In genomic region chr5:151270599-151270998, GRCh38 we compare ENCODE assay signal across 8 cellular contexts. TPM values are rescaled to one million over a fixed set of nuclear protein-coding genes. Genes with fewer than 3 reads are reported as not detected.
DNase-seq lines count a peak whose midpoint lies in the region; ATAC-seq, FAIRE-seq and TF ChIP-seq lines count a peak whose summit lies in the region.

No MANE protein-coding gene starts in this region.

- no peaks in the 10 kb centered on the region for H3K9me3 Mint-ChIP-seq in activated CD4-positive, alpha-beta T cell treated with anti-CD3 and anti-CD28 coated beads, Interleukin-2, amount 10 ng/mL, durations not matched to agents 24 days and 14 days
- no peaks in the 10 kb centered on the region for H3K9me3 Mint-ChIP-seq in endodermal cell

- H2AK5ac ChIP-seq in IMR-90 (ENCODE audit: low read depth, low read length): no peak overlapping the region

- no peak overlapping the region for H2AFZ ChIP-seq in IMR-90 (replicated peaks; ENCODE audit: low read length, poor library complexity)

- H3K4me3 Mint-ChIP-seq in activated CD4-positive, alpha-beta T cell treated with anti-CD3 and anti-CD28 coated beads, Interleukin-2, amount 10 ng/mL, durations not matched to agents 24 days and 14 days: no peak overlapping the region
- H3K4me3 Mint-ChIP-seq in endodermal cell: no peak overlapping the region

- no peaks in the 10 kb centered on the region for H3K27me3 Mint-ChIP-seq in activated CD4-positive, alpha-beta T cell treated with anti-CD3 and anti-CD28 coated beads, Interleukin-2, amount 10 ng/mL, durations not matched to agents 24 days and 14 days
- H3K27me3 Mint-ChIP-seq in endodermal cell (ENCODE audit: insufficient read depth): no peaks in the 10 kb centered on the region

- ATAC-seq in IMR-90 (ENCODE audit: low read depth): peak; percentile 68
- ATAC-seq in psoas muscle: no peak

- POLR2A ChIA-PET in IMR-90 (lab: Charles Lee; ENCODE audit: unreplicated experiment): no interaction called here

- H3K9ac ChIP-seq in IMR-90 (ENCODE audit: low read depth, low read length) (no peak overlapping the region), endodermal cell (ENCODE audit: extremely low read depth, low read length, poor library complexity, severe bottlenecking) (no peak overlapping the region)

- H3K79me1 ChIP-seq in IMR-90 (ENCODE audit: low read depth in 1 of 2, low read length in 2 of 2): no peaks in the 10 kb centered on the region

- H3K9me1 ChIP-seq in IMR-90 (ENCODE audit: insufficient read depth, low read length): no peaks in the 10 kb centered on the region; the same call in 1 of the 2 replicates

- H4K8ac ChIP-seq in IMR-90 (ENCODE audit: low read depth in 2 of 2, low read length in 2 of 2): no peak overlapping the region

- H3K4ac ChIP-seq in IMR-90 (ENCODE audit: low read depth, low read length): no peak overlapping the region

- no peak overlapping the region for H2BK20ac ChIP-seq in IMR-90 (ENCODE audit: low read depth, low read length)

- H3K36me3 Mint-ChIP-seq in activated CD4-positive, alpha-beta T cell treated with anti-CD3 and anti-CD28 coated beads, Interleukin-2, amount 10 ng/mL, durations not matched to agents 24 days and 14 days (ENCODE audit: low read depth): peaks cover 20% of the 10 kb centered on the region
- peaks cover 27% of the 10 kb centered on the region for H3K36me3 Mint-ChIP-seq in endodermal cell (ENCODE audit: low read depth)

- BruUV-seq in IMR-90 (replicated peaks; lab: Mats Ljungman, UMichigan): no TSS peak

- H3K27ac ChIP-seq in IMR-90 (ENCODE audit: insufficient read depth, low read length) (no peak overlapping the region), psoas muscle (no peak overlapping the region), endodermal cell (ENCODE audit: low read depth, low read length) (no peak overlapping the region)

- dilution Hi-C loops in IMR-90 (cut with HindIII; ENCODE audit: low sequenced_read_pairs, unreplicated experiment): no loop called here

- TF ChIP-seq CTCF in IMR-90 (conservative IDR thresholded peaks at IDR 0.05; ENCODE audit: low read depth, low read length): no peak
- TF ChIP-seq CTCF in psoas muscle (IDR thresholded peaks at IDR 0.05): no peak
- no peak for TF ChIP-seq CTCF in endodermal cell (conservative IDR thresholded peaks at IDR 0.05)

- peaks cover 10% of the 10 kb centered on the region for H3K36me3 ChIP-seq in IMR-90 (ENCODE audit: control insufficient read depth, insufficient read depth, low read length)
- H3K36me3 ChIP-seq in psoas muscle (ENCODE audit: insufficient read depth in 1 of 2, low read depth in 1 of 2): peaks cover 3 to 38% of the 10 kb centered on the region in 2 donors
- H3K36me3 ChIP-seq in endodermal cell (ENCODE audit: control insufficient read depth, insufficient read depth, low read length): peaks cover 23% of the 10 kb centered on the region

- in situ Hi-C loops in IMR-90 (cut with MboI; ENCODE audit: low sequenced_read_pairs): no loop called here

- H2BK120ac ChIP-seq in IMR-90 (ENCODE audit: low read depth, low read length): no peak overlapping the region

- no peaks in the 10 kb centered on the region for H3K4me1 Mint-ChIP-seq in activated CD4-positive, alpha-beta T cell treated with anti-CD3 and anti-CD28 coated beads, Interleukin-2, amount 10 ng/mL, durations not matched to agents 24 days and 14 days
- H3K4me1 Mint-ChIP-seq in endodermal cell: peaks cover 5% of the 10 kb centered on the region

- no peak overlapping the region for H2BK5ac ChIP-seq in IMR-90 (ENCODE audit: low read depth, low read length, poor library complexity, severe bottlenecking)

- no peak overlapping the region for H3K27ac Mint-ChIP-seq in activated CD4-positive, alpha-beta T cell treated with anti-CD3 and anti-CD28 coated beads, Interleukin-2, amount 10 ng/mL, durations not matched to agents 24 days and 14 days
- no peak overlapping the region for H3K27ac Mint-ChIP-seq in endodermal cell

- H3K14ac ChIP-seq in IMR-90 (replicated peaks; ENCODE audit: low read depth, low read length): no peak overlapping the region

- FAIRE-seq in H54 (lab: Jason Lieb, UNC): peak; percentile 60

- H3K4me3 ChIP-seq in IMR-90 (ENCODE audit: insufficient read depth, low read depth, low read length) (no peak overlapping the region), psoas muscle (no peak overlapping the region), endodermal cell (ENCODE audit: low read length) (no peak overlapping the region)

- H4K91ac ChIP-seq in IMR-90 (ENCODE audit: insufficient read depth, low read depth, low read length): no peak overlapping the region

- H4K5ac ChIP-seq in IMR-90 (ENCODE audit: low read depth, low read length): no peak overlapping the region

- H3K23ac ChIP-seq in IMR-90 (ENCODE audit: low read depth, low read length): no peak overlapping the region

- no peak for TF ChIP-seq POLR2A in H54 (IDR thresholded peaks at IDR 0.05; ENCODE audit: low read depth, low read length)
- TF ChIP-seq POLR2A in IMR-90 (IDR thresholded peaks at IDR 0.05; ENCODE audit: low read depth, low read length): no peak

- H3K27me3 ChIP-seq in IMR-90 (ENCODE audit: control insufficient read depth, insufficient read depth, low read length) (no peaks in the 10 kb centered on the region), psoas muscle (ENCODE audit: insufficient read depth in 3 of 3, low read length in 2 of 3) (no peaks in the 10 kb centered on the region), endodermal cell (ENCODE audit: control insufficient read depth, insufficient read depth, low read length, poor library complexity, severe bottlenecking) (no peaks in the 10 kb centered on the region)

- WGBS in IMR-90 (ENCODE audit: extremely low coverage in 2 of 2, insufficient read length in 1 of 2), 2 experiments: no CpG with 5 or more reads among the region's 1 CpG
- 74 to 81% (median 76%) methylated on average over 1 of the region's 1 CpG for WGBS in psoas muscle, 3 donors
- 83 to 96% methylated on average over 1 of the region's 1 CpG for WGBS in endodermal cell (ENCODE audit: insufficient coverage in 1 of 2, insufficient read length in 1 of 2), 2 experiments

- TF ChIP-seq RAD21 in IMR-90 (IDR thresholded peaks at IDR 0.05; ENCODE audit: low read length): no peak

- no peaks in the 10 kb centered on the region for H3K9me3 ChIP-seq in IMR-90 (ENCODE audit: control insufficient read depth, insufficient read depth, low read length)
- H3K9me3 ChIP-seq in psoas muscle: no peaks in the 10 kb centered on the region
- no peaks in the 10 kb centered on the region for H3K9me3 ChIP-seq in endodermal cell (ENCODE audit: control insufficient read depth, low read length)

- H3K56ac ChIP-seq in IMR-90 (ENCODE audit: extremely low read depth, insufficient read depth, low read length): no peak overlapping the region

- no peak overlapping the region for H3K18ac ChIP-seq in IMR-90 (ENCODE audit: low read depth, low read length)

- H2BK15ac ChIP-seq in IMR-90 (ENCODE audit: low read depth, low read length): no peak overlapping the region

- peak; percentile 65 for DNase-seq in activated CD4-positive, alpha-beta T cell treated with anti-CD3 and anti-CD28 coated beads, Interleukin-2, amount 10 ng/mL, durations not matched to agents 24 days and 14 days
- DNase-seq in activated CD4-positive, alpha-beta T cell treated with anti-CD3 and anti-CD28 coated beads, Interleukin-2, amount 50 U/mL, for 1 hour: no peak
- no peak for DNase-seq in H54 (ENCODE audit: insufficient read length, low spot score)
- DNase-seq in IMR-90: peak; percentile 85
- DNase-seq in pulmonary artery endothelial cell (ENCODE audit: low read depth, low spot score): peak; percentile 11
- DNase-seq in psoas muscle: no peak
- DNase-seq in head of caudate nucleus: no peak
- DNase-seq in endodermal cell: no peak

- H3K4me2 ChIP-seq in IMR-90 (ENCODE audit: low read depth, low read length): no peak overlapping the region

- H4K20me1 ChIP-seq in IMR-90 (ENCODE audit: insufficient read depth, low read length): no peaks in the 10 kb centered on the region

- CTCF ChIA-PET in IMR-90 (lab: Yijun Ruan, JAX): no interaction called here

- H2AK9ac ChIP-seq in IMR-90 (replicated peaks; ENCODE audit: low read depth, low read length, poor library complexity): no peak overlapping the region

- intact Hi-C loops in activated CD4-positive, alpha-beta T cell treated with anti-CD3 and anti-CD28 coated beads, Interleukin-2, amount 10 ng/mL, durations not matched to agents 24 days and 14 days (cut with micrococcal nuclease): loop anchor here (1.0 kb wide), 1 partner anchor 17 kb away; the partner anchor contains the start of gene GM2A
- intact Hi-C loops in IMR-90 (cut with micrococcal nuclease) (no loop called here), psoas muscle (cut with DNase I) (no loop called here), head of caudate nucleus (cut with DNase I) (no loop called here)

- H3K4me1 ChIP-seq in IMR-90 (ENCODE audit: control insufficient read depth, insufficient read depth, low read length) (no peaks in the 10 kb centered on the region), psoas muscle (no peaks in the 10 kb centered on the region), endodermal cell (ENCODE audit: control insufficient read depth, insufficient read depth, low read length) (no peaks in the 10 kb centered on the region)

RNA-seq across cellular contexts. Expression of gene GM2A, which starts 17.6 kb away (rescaled TPM):
- total RNA-seq in activated CD4-positive, alpha-beta T cell treated with anti-CD3 and anti-CD28 coated beads, Interleukin-2, amount 10 ng/mL, durations not matched to agents 24 days and 14 days: 15.4 and 16.0 TPM in 2 replicates
- total RNA-seq in IMR-90 (2012; rRNA removed): 18.5 and 18.6 TPM in 2 replicates
- polyA plus RNA-seq in IMR-90 (2012; rRNA removed): 12.8 and 13.8 TPM in 2 replicates
- 8.0 and 9.9 TPM in 2 replicates for polyA plus RNA-seq in IMR-90 (2012; cell fraction: cytosol; rRNA removed)
- 2.0 and 3.1 TPM in 2 replicates for polyA plus RNA-seq in IMR-90 (2012; cell fraction: nucleus; rRNA removed; ENCODE audit: low replicate concordance)
- total RNA-seq in pulmonary artery endothelial cell: 15.6 and 18.5 TPM in 2 replicates
- 10 to 100 TPM in 2 of 4 donors, 1 to 10 TPM in 2; 4.0 to 12.1 (median 8.0) TPM for total RNA-seq in psoas muscle
- 10 to 100 TPM in 1 of 3 donors, 1 to 10 TPM in 2; 3.0 to 11.6 (median 6.9) TPM for polyA plus RNA-seq in psoas muscle
- 10 to 100 TPM; 40.7 to 55.2 TPM for total RNA-seq in endodermal cell
- 28.5 TPM for polyA plus RNA-seq in endodermal cell (2013, experiment 1 of 2)
- polyA plus RNA-seq in endodermal cell (2013, experiment 2 of 2): 25.3 TPM

RNA-seq across cellular contexts. Expression of gene SLC36A3, which starts 33.0 kb away (rescaled TPM):
- not detected in 2 replicates for total RNA-seq in activated CD4-positive, alpha-beta T cell treated with anti-CD3 and anti-CD28 coated beads, Interleukin-2, amount 10 ng/mL, durations not matched to agents 24 days and 14 days
- total RNA-seq in IMR-90 (2012; rRNA removed) (not detected in 2 replicates), pulmonary artery endothelial cell (not detected in 2 replicates), psoas muscle (not detected), endodermal cell (not detected)
- polyA plus RNA-seq in IMR-90 (2012; rRNA removed) (not detected in 2 replicates), psoas muscle (not detected)
- polyA plus RNA-seq in IMR-90 (2012; cell fraction: cytosol; rRNA removed): not detected in 2 replicates
- not detected in 2 replicates for polyA plus RNA-seq in IMR-90 (2012; cell fraction: nucleus; rRNA removed; ENCODE audit: low replicate concordance)
- polyA plus RNA-seq in endodermal cell (2013, experiment 1 of 2): not detected
- polyA plus RNA-seq in endodermal cell (2013, experiment 2 of 2): not detected

RNA-seq across cellular contexts. Expression of gene CCDC69, which starts 46.7 kb away (rescaled TPM):
- 22.7 and 23.2 TPM in 2 replicates for total RNA-seq in activated CD4-positive, alpha-beta T cell treated with anti-CD3 and anti-CD28 coated beads, Interleukin-2, amount 10 ng/mL, durations not matched to agents 24 days and 14 days
- total RNA-seq in IMR-90 (2012; rRNA removed) (0.36 and 0.56 TPM in 2 replicates), pulmonary artery endothelial cell (8.2 and 8.9 TPM in 2 replicates), psoas muscle (10 to 100 TPM; 58.8 to 96.9 (median 65.9) TPM), endodermal cell (1 to 10 TPM; 4.4 to 6.4 TPM)
- polyA plus RNA-seq in IMR-90 (2012; rRNA removed) (0.36 and 0.48 TPM in 2 replicates), psoas muscle (100 to 1,000 TPM in 1 of 3 donors, 10 to 100 TPM in 2; 27.0 to 180 (median 70.7) TPM)
- polyA plus RNA-seq in IMR-90 (2012; cell fraction: cytosol; rRNA removed): 0.25 and 0.31 TPM in 2 replicates
- polyA plus RNA-seq in IMR-90 (2012; cell fraction: nucleus; rRNA removed; ENCODE audit: low replicate concordance): 0.11 and 0.24 TPM in 2 replicates
- 2.5 TPM for polyA plus RNA-seq in endodermal cell (2013, experiment 1 of 2)
- 1.8 TPM for polyA plus RNA-seq in endodermal cell (2013, experiment 2 of 2)

Comparison
In these comparisons a context has a peak if more than half of its experiments do, and no peak if none do; other contexts are left out.
1. DNase-seq: peak in activated CD4-positive, alpha-beta T cell treated with anti-CD3 and anti-CD28 coated beads, Interleukin-2, amount 10 ng/mL, durations not matched to agents 24 days and 14 days (single experiment), IMR-90 (single experiment) and pulmonary artery endothelial cell (single experiment); none in activated CD4-positive, alpha-beta T cell treated with anti-CD3 and anti-CD28 coated beads, Interleukin-2, amount 50 U/mL, for 1 hour (single experiment), H54 (single experiment), psoas muscle (0 of 2), head of caudate nucleus (0 of 42) and endodermal cell (single experiment).